Comparison of ENCODE assay signal across 8 cellular contexts in the genomic region with DNA sequence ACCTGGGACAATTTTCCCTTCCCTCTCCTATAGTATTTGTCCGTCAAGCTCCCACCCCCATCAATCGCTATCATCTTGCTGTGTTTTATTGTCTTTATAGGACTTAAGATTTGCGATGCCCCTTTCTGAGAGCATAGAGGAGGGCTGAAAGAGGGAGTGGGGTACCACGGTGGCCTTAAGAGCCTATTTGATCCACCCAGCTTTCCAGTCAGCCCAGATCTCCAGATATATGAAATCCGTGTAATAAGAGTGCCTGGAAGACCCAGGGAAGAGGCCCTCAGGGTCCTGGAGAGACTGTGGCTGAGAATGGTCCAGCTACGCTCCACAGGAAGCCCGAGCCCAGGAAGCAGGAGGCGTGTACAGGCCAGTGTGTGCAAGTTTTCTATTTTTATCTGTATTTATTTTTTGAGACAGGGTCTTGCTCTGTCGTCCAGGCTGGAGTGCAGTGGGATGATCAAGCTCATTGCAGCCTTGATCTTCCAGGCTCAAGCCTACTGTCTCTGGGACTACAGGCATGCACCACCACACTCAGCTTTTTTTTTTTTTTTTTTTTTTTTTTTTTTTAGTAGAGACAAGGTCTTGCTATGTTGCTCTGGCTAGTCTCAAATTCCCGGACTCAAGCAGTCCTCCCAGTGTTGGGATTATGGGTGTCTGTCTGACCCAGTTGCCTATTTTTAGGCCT. TPM values are rescaled to one million over a fixed set of nuclear protein-coding genes. Genes with fewer than 3 reads are reported as not detected.
A peak's percentile ranks its signal among the peaks of the same experiment; 100 is the strongest.
DNase-seq lines count a peak whose midpoint lies in the region; ATAC-seq and TF ChIP-seq lines count a peak whose summit lies in the region.

No MANE protein-coding gene starts in this region.

- H3K9me3 ChIP-seq in heart left ventricle (no peaks in the 10 kb centered on the region), mesodermal cell (ENCODE audit: control insufficient read depth, low read length) (no peaks in the 10 kb centered on the region), uterus (no peaks in the 10 kb centered on the region)

- DNase-seq in heart left ventricle (no peak), cardiac septum (ENCODE audit: low spot score) (no peak), amniotic epithelial cell (ENCODE audit: low read depth) (peak; percentile 32), uterus (no peak), foreskin keratinocyte (no peak), MV-4-11 (lab: John Stamatoyannopoulos, UW) (no peak)
- DNase-seq in stimulated activated CD4-positive, alpha-beta T cell treated with anti-CD3 and anti-CD28 coated beads, Interleukin-12 subunit alpha, Interleukin-12 subunit beta, amount 100 ng/mL, for 4 hours: no peak

- WGBS in heart left ventricle, 4 donors: 37 to 49% (median 42%) methylated on average over 10 of the region's 10 CpGs
- WGBS in mesodermal cell (ENCODE audit: insufficient coverage in 2 of 2), 2 experiments: 94% methylated on average over 4 to 5 of the region's 10 CpGs

- ATAC-seq in heart left ventricle (no peak), foreskin keratinocyte (no peak)

- TF ChIP-seq POLR2A in heart left ventricle (IDR thresholded peaks at IDR 0.05) (no peak), uterus (IDR thresholded peaks at IDR 0.05) (no peak)

- intact Hi-C loops in heart left ventricle (cut with DNase I): loop anchor here in 5 of 10 donors (2.0 to 10.0 kb wide), 5 partner anchors 51 to 239 kb away; a partner anchor contains a TSS
- intact Hi-C loops in cardiac septum (cut with DNase I): loop anchor here (5.0 kb wide), 1 partner anchor 161 kb away; a partner anchor contains a TSS
- intact Hi-C loops in uterus (cut with DNase I; ENCODE audit: low total_unique reads): no loop called here

- peaks cover 5 to 59% (median 53%) of the 10 kb centered on the region in 9 donors for H3K36me3 ChIP-seq in heart left ventricle
- H3K36me3 ChIP-seq in mesodermal cell (ENCODE audit: control insufficient read depth, insufficient read depth, low read length): peaks cover 67% of the 10 kb centered on the region
- H3K36me3 ChIP-seq in uterus: no peaks in the 10 kb centered on the region

- H3K4me1 ChIP-seq in heart left ventricle (peaks cover 8 to 45% (median 34%) of the 10 kb centered on the region in 12 donors), mesodermal cell (ENCODE audit: control insufficient read depth, insufficient read depth, low read length, poor library complexity, severe bottlenecking) (peaks cover 21% of the 10 kb centered on the region), uterus (peaks cover 0 to 10% of the 10 kb centered on the region in 2 donors), foreskin keratinocyte (peaks cover 15% of the 10 kb centered on the region)

- H3K27ac ChIP-seq in heart left ventricle: peak overlapping the region; percentile 3 to 92 (median 86)
- H3K27ac ChIP-seq in mesodermal cell (ENCODE audit: low read depth, low read length, severe bottlenecking): peak overlapping the region; percentile 49
- H3K27ac ChIP-seq in uterus: peak overlapping the region; percentile 87 to 88
- no peak overlapping the region for H3K27ac ChIP-seq in foreskin keratinocyte

- H3K27me3 ChIP-seq in heart left ventricle (no peaks in the 10 kb centered on the region), uterus (no peaks in the 10 kb centered on the region), foreskin keratinocyte (no peaks in the 10 kb centered on the region)

- H3K4me3 ChIP-seq in heart left ventricle: peak overlapping the region in 9 of 12 donors; percentile 80 to 100 (median 95)
- H3K4me3 ChIP-seq in mesodermal cell (ENCODE audit: extremely low read depth, insufficient read depth, low read length, poor library complexity, severe bottlenecking): peak overlapping the region; percentile 90
- H3K4me3 ChIP-seq in uterus: no peak overlapping the region

- no peak for TF ChIP-seq CTCF in heart left ventricle (IDR thresholded peaks at IDR 0.05)
- no peak for TF ChIP-seq CTCF in uterus (IDR thresholded peaks at IDR 0.05)
- TF ChIP-seq CTCF in foreskin keratinocyte (conservative IDR thresholded peaks at IDR 0.05): no peak

RNA-seq across cellular contexts. Expression of a gene that starts 1.0 kb away (rescaled TPM):
- total RNA-seq in heart left ventricle: 10 to 100 TPM in 7 of 9 donors, 1 to 10 TPM in 2; 9.8 to 47.6 (median 14.7) TPM
- polyA plus RNA-seq in heart left ventricle: 10 to 100 TPM; 11.5 to 16.9 TPM
- total RNA-seq in cardiac septum: 22.5 TPM
- 23.4 TPM for polyA plus RNA-seq in mesodermal cell (2013, experiment 1 of 2)
- polyA plus RNA-seq in mesodermal cell (2013, experiment 2 of 2): 20.1 TPM
- 10 to 100 TPM; 11.0 to 48.9 (median 25.6) TPM for total RNA-seq in uterus
- 18.6 and 20.9 TPM in 2 replicates for total RNA-seq in foreskin keratinocyte
- polyA plus RNA-seq in foreskin keratinocyte: 12.5 and 14.4 TPM in 2 replicates

RNA-seq across cellular contexts. Expression of a gene that starts 24.0 kb away (rescaled TPM):
- total RNA-seq in heart left ventricle (under 1 TPM; 0.10 to 0.36 (median 0.19) TPM), cardiac septum (0.22 TPM), uterus (1 to 10 TPM in 2 of 4 donors, under 1 TPM in 1, not detected in 1; under 0.01 to 3.4 (median 1.3) TPM), foreskin keratinocyte (0.78 and 0.99 TPM in 2 replicates)
- polyA plus RNA-seq in heart left ventricle (under 1 TPM; 0.18 to 0.23 TPM), foreskin keratinocyte (0.42 and 0.46 TPM in 2 replicates)
- polyA plus RNA-seq in mesodermal cell (2013, experiment 1 of 2): 21.2 TPM
- polyA plus RNA-seq in mesodermal cell (2013, experiment 2 of 2): 14.6 TPM

RNA-seq across cellular contexts. Expression of a gene that starts 30.3 kb away (rescaled TPM):
- 10 to 100 TPM; 14.1 to 35.5 (median 25.6) TPM for total RNA-seq in heart left ventricle
- polyA plus RNA-seq in heart left ventricle: 10 to 100 TPM; 33.4 to 42.7 TPM
- total RNA-seq in cardiac septum: 23.9 TPM
- 155 TPM for polyA plus RNA-seq in mesodermal cell (2013, experiment 1 of 2)
- 132 TPM for polyA plus RNA-seq in mesodermal cell (2013, experiment 2 of 2)
- 10 to 100 TPM; 45.6 to 91.7 (median 78.0) TPM for total RNA-seq in uterus
- 58.5 and 62.4 TPM in 2 replicates for total RNA-seq in foreskin keratinocyte
- polyA plus RNA-seq in foreskin keratinocyte: 59.0 and 65.4 TPM in 2 replicates

RNA-seq across cellular contexts. Expression of a gene that starts 51.4 kb away (rescaled TPM):
- 10 to 100 TPM in 3 of 9 donors, 1 to 10 TPM in 6; 6.7 to 14.6 (median 9.2) TPM for total RNA-seq in heart left ventricle
- 10 to 100 TPM; 10.0 to 12.9 TPM for polyA plus RNA-seq in heart left ventricle
- total RNA-seq in cardiac septum: 8.9 TPM
- 77.2 TPM for polyA plus RNA-seq in mesodermal cell (2013, experiment 1 of 2)
- 63.0 TPM for polyA plus RNA-seq in mesodermal cell (2013, experiment 2 of 2)
- 10 to 100 TPM in 3 of 4 donors, under 1 TPM in 1; 0.59 to 98.1 (median 15.2) TPM for total RNA-seq in uterus
- 34.5 and 42.9 TPM in 2 replicates for total RNA-seq in foreskin keratinocyte
- 32.1 and 34.2 TPM in 2 replicates for polyA plus RNA-seq in foreskin keratinocyte

Comparison
In these comparisons a context has a peak if more than half of its experiments do, and no peak if none do; other contexts are left out.
1. H3K4me3 ChIP-seq: peak in heart left ventricle (9 of 12) and mesodermal cell (single experiment); none in uterus (0 of 2).